Comparison of ENCODE assay signal across 36 cellular contexts in the genomic region with DNA sequence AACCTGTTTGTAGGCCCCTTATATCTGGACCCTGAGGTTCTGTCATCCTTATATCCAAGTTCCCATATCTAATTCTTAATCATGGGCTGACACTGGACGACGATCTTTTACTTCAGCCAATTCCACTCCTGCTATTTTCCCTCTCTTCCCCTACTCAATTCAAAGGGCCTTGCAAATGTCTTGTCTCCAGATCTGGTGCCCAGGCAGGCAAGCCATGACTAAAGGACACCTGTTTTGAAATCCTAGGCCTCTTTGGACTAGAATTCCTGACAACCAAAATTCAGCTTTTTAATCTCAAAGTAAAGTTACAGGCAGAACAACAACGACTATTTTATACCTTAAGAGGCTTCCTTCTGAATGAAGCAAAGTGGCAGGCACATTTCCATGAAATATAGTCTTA.
"Had no signal": no experiment of that assay in that cellular context is flagged by ENCODE, and none has a peak within 500 bp of the region (broad histone marks: within the 10 kb centered on the region; RNA-seq: fewer than 3 reads in every experiment).

No MANE protein-coding gene starts in this region.

- H3K4me3 ChIP-seq: adrenal gland, body of pancreas, breast epithelium had no signal

- FAIRE-seq: astrocyte, TTC549 had no signal

- ATAC-seq: activated CD4-positive, alpha-beta T cell treated with anti-CD3 and anti-CD28 coated beads for 36 hours; activated CD4-positive, CD25-positive, alpha-beta regulatory T cell treated with anti-CD3 and anti-CD28 coated beads, Interleukin-2, amount 50 U/mL, for 24 hours; activated CD8-positive, alpha-beta memory T cell treated with anti-CD3 and anti-CD28 coated beads, Interleukin-2, amount 10 ng/mL, durations not matched to agents 7 days and 5 days; activated CD8-positive, alpha-beta T cell treated with anti-CD3 and anti-CD28 coated beads, Interleukin-2, amount 10 ng/mL, durations not matched to agents 7 days and 5 days; activated naive CD4-positive, alpha-beta T cell treated with anti-CD3 and anti-CD28 coated beads, Interleukin-2, amount 50 U/mL, for 72 hours; activated T-cell treated with anti-CD3 and anti-CD28 coated beads, Interleukin-2, amount 50 U/mL, for 4 hours; activated T-cell treated with anti-CD3 and anti-CD28 coated beads, Interleukin-2, amount 50 U/mL, for 72 hours; activated T-helper 17 cell treated with anti-CD3 and anti-CD28 coated beads, Interleukin-2, amount 50 U/mL, for 72 hours; body of pancreas; WTC11 had no signal

- H3K36me3 ChIP-seq: adrenal gland, brain microvascular endothelial cell, breast epithelium, WERI-Rb-1 had no signal

- DNase-seq: activated CD4-positive, alpha-beta memory T cell treated with anti-CD3 and anti-CD28 coated beads, Interleukin-2, amount 10 ng/mL, durations not matched to agents 7 days and 5 days; activated CD4-positive, alpha-beta T cell treated with anti-CD3 and anti-CD28 coated beads for 1 hour; activated CD4-positive, alpha-beta T cell treated with anti-CD3 and anti-CD28 coated beads for 36 hours; activated CD4-positive, alpha-beta T cell treated with anti-CD3 and anti-CD28 coated beads for 48 hours; activated CD4-positive, alpha-beta T cell treated with anti-CD3 and anti-CD28 coated beads, Interleukin-2, amount 10 ng/mL, durations not matched to agents 7 days and 5 days; activated CD4-positive, alpha-beta T cell treated with anti-CD3 and anti-CD28 coated beads, Interleukin-2, amount 50 U/mL, for 48 hours; activated CD4-positive, CD25-positive, alpha-beta regulatory T cell; activated CD8-positive, alpha-beta memory T cell treated with anti-CD3 and anti-CD28 coated beads for 24 hours; activated CD8-positive, alpha-beta memory T cell treated with anti-CD3 and anti-CD28 coated beads, Interleukin-2, amount 10 ng/mL, durations not matched to agents 7 days and 5 days; activated CD8-positive, alpha-beta memory T cell treated with anti-CD3 and anti-CD28 coated beads, Interleukin-2, amount 50 U/mL, for 48 hours; activated CD8-positive, alpha-beta T cell treated with anti-CD3 and anti-CD28 coated beads, Interleukin-2, amount 10 ng/mL, durations not matched to agents 7 days and 5 days; activated effector memory CD4-positive, alpha-beta T cell treated with anti-CD3 and anti-CD28 coated beads, Interleukin-2, amount 50 U/mL, for 16 hours; activated gamma-delta T cell treated with Interleukin-2 at 50 U/mL for 16 hours; activated naive CD4-positive, alpha-beta T cell; activated naive CD4-positive, alpha-beta T cell treated with anti-CD3 and anti-CD28 coated beads for 36 hours; activated naive CD4-positive, alpha-beta T cell treated with anti-CD3 and anti-CD28 coated beads, Interleukin-2, amount 50 U/mL, for 16 hours; activated naive CD8-positive, alpha-beta T cell treated with anti-CD3 and anti-CD28 coated beads for 36 hours; activated T-cell treated with anti-CD3 and anti-CD28 coated beads, Interleukin-2, amount 50 U/mL, for 4 hours; activated T-cell treated with anti-CD3 and anti-CD28 coated beads, Interleukin-2, amount 50 U/mL, for 72 hours; adrenal gland; amniotic stem cell; aorta; body of pancreas; brain microvascular endothelial cell; central memory CD4-positive, alpha-beta T cell; T-helper 1 cell; T-helper 2 cell; T-helper 9 cell; WERI-Rb-1 had no signal

- H3K9me3 ChIP-seq: adrenal gland, body of pancreas, breast epithelium had no signal

- H3K4me1 ChIP-seq: adrenal gland, body of pancreas, breast epithelium had no signal

- H3K27ac ChIP-seq: adrenal gland, body of pancreas, brain microvascular endothelial cell, breast epithelium, WERI-Rb-1 had no signal

- H3K27me3 ChIP-seq: adrenal gland, body of pancreas, brain microvascular endothelial cell, breast epithelium had no signal
